21 cellular contexts compared by ENCODE assay signal in the genomic region with DNA sequence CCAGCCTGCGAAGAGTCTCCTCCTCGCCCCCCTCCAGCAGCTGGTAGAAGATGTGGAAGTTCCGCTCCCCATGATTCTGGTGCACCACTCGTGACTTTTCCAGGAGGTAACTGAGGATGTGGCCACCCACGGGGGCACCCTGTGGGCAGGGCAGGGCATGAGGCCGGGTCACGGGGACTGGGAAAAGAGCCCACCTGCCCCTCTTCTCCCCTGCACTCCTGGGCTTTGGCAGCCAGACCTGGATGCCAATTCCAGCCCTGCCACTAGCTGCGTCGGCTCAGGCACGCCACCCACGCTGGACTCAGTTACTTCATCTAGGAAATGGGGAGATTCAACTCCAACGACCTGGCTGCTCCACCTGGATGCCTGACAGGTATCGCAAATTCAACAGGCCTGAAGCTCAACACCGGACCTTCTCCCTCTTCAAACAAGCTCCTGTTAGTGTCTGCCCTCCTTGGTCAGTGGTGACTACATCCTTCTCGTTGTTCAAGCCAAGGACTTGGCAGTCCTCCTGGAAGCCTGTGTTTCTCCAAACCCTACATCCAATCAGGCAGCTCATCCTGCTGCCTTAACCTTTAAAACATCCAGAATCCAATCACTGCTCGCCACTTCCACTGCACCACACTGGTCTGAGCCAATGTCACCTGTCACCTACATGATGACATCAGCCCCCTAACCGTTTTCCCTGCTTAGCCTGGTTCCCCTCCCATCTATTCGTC. TPM values are rescaled to one million over a fixed set of nuclear protein-coding genes. Genes with fewer than 3 reads are reported as not detected.
DNase-seq lines count a peak whose midpoint lies in the region; ATAC-seq and TF ChIP-seq lines count a peak whose summit lies in the region.
"Had no signal": no experiment of that assay in that cellular context is flagged by ENCODE, and none has a peak within 500 bp of the region (broad histone marks: within the 10 kb centered on the region; RNA-seq: fewer than 3 reads in every experiment).

No MANE protein-coding gene starts in this region.

- H3K4me2 ChIP-seq in fibroblast of lung (ENCODE audit: extremely low read depth, insufficient read depth, low read length), result no peak overlapping the region

- POLR2A ChIA-PET in HEK293T (lab: Yijun Ruan, JAX), result no interaction called here

- H3K4me3 Mint-ChIP-seq in stimulated activated naive B cell treated with anti-CD40 and anti-IgM and Interleukin-4, amounts not matched to agents 10 μg/mL and 1 μg/mL and 100 μg/mL, for 72 hours, result no peak overlapping the region
- H3K4me3 Mint-ChIP-seq: activated B cell treated with CpG ODN at 0.5 μM for 24 hours; activated CD4-positive, alpha-beta memory T cell treated with anti-CD3 and anti-CD28 coated beads, Interleukin-2, amount 10 ng/mL, durations not matched to agents 7 days and 5 days; endodermal cell; nephron had no signal

- no peaks in the 10 kb centered on the region for H3K27me3 Mint-ChIP-seq in stimulated activated naive B cell treated with anti-CD40 and anti-IgM and Interleukin-4, amounts not matched to agents 10 μg/mL and 1 μg/mL and 100 μg/mL, for 72 hours
- H3K27me3 Mint-ChIP-seq: activated B cell treated with CpG ODN at 0.5 μM for 24 hours; activated CD4-positive, alpha-beta memory T cell treated with anti-CD3 and anti-CD28 coated beads, Interleukin-2, amount 10 ng/mL, durations not matched to agents 7 days and 5 days had no signal

- ATAC-seq in stimulated activated naive B cell treated with anti-CD40 and anti-IgM and Interleukin-4, amounts not matched to agents 10 μg/mL and 1 μg/mL and 100 μg/mL, for 72 hours (replicated peaks), result no peak
- no peak for ATAC-seq in GM19452 (IDR thresholded peaks at IDR 0.05; ENCODE audit: unreplicated experiment)
- no peak for ATAC-seq in mucosa of descending colon
- ATAC-seq in GM21423 (IDR thresholded peaks at IDR 0.05; ENCODE audit: unreplicated experiment), result no peak

- CTCF ChIA-PET in HEK293T (lab: Yijun Ruan, JAX), result no interaction called here

- H3K9me3 ChIP-seq in fibroblast of lung (ENCODE audit: control insufficient read depth, insufficient read depth, low read depth, low read length) (no peaks in the 10 kb centered on the region), mucosa of descending colon (no peaks in the 10 kb centered on the region)
- H3K9me3 ChIP-seq: prostate gland, SJSA1 had no signal

- peaks cover 40 to 60% of the 10 kb centered on the region in 2 donors for H3K4me1 Mint-ChIP-seq in stimulated activated naive B cell treated with anti-CD40 and anti-IgM and Interleukin-4, amounts not matched to agents 10 μg/mL and 1 μg/mL and 100 μg/mL, for 72 hours
- H3K4me1 Mint-ChIP-seq: endodermal cell, nephron had no signal

- TF ChIP-seq CTCF in fibroblast of lung (conservative IDR thresholded peaks at IDR 0.05 in 1 of 2, IDR thresholded peaks at IDR 0.05 in 1 of 2; ENCODE audit: low read depth in 1 of 2, low read length in 2 of 2), result no peak
- no peak for TF ChIP-seq CTCF in mucosa of descending colon (IDR thresholded peaks at IDR 0.05)

- no peak overlapping the region for H3K4me3 ChIP-seq in fibroblast of lung (replicated peaks in 1 of 4; ENCODE audit: control extremely low read depth in 1 of 4, insufficient read depth in 1 of 4, low read depth in 3 of 4, low read length in 4 of 4)
- no peak overlapping the region for H3K4me3 ChIP-seq in mucosa of descending colon
- H3K4me3 ChIP-seq: prostate gland, SJSA1 had no signal

- H4K20me1 ChIP-seq in fibroblast of lung (ENCODE audit: control insufficient read depth, extremely low read depth, insufficient read depth, low read length), result no peaks in the 10 kb centered on the region

- H3K27ac ChIP-seq in fibroblast of lung (ENCODE audit: insufficient read depth, low read length), result no peak overlapping the region
- H3K27ac ChIP-seq: prostate gland, SJSA1 had no signal

- no peaks in the 10 kb centered on the region for H3K27me3 ChIP-seq in fibroblast of lung (ENCODE audit: control insufficient read depth, insufficient read depth, low read length)
- H3K27me3 ChIP-seq: SJSA1 had no signal

- peaks cover 10% of the 10 kb centered on the region for H3K4me1 ChIP-seq in fibroblast of lung (ENCODE audit: control insufficient read depth, extremely low read depth, insufficient read depth, low read length)
- H3K4me1 ChIP-seq in mucosa of descending colon (ENCODE audit: low read depth), result peaks cover 4% of the 10 kb centered on the region

- intact Hi-C loops in mucosa of descending colon (cut with DNase I, micrococcal nuclease), result no loop called here

- H3K36me3 ChIP-seq in fibroblast of lung (ENCODE audit: control insufficient read depth, insufficient read depth, low read length) (peaks cover 39% of the 10 kb centered on the region), mucosa of descending colon (ENCODE audit: low read depth) (peaks cover 13% of the 10 kb centered on the region)

- H3K27ac Mint-ChIP-seq in stimulated activated naive B cell treated with anti-CD40 and anti-IgM and Interleukin-4, amounts not matched to agents 10 μg/mL and 1 μg/mL and 100 μg/mL, for 72 hours, result peak overlapping the region; percentile 53
- H3K27ac Mint-ChIP-seq: activated B cell treated with CpG ODN at 0.5 μM for 24 hours; activated CD4-positive, alpha-beta memory T cell treated with anti-CD3 and anti-CD28 coated beads, Interleukin-2, amount 10 ng/mL, durations not matched to agents 7 days and 5 days; endodermal cell; nephron had no signal

- H3K9me3 Mint-ChIP-seq in stimulated activated naive B cell treated with anti-CD40 and anti-IgM and Interleukin-4, amounts not matched to agents 10 μg/mL and 1 μg/mL and 100 μg/mL, for 72 hours, result no peaks in the 10 kb centered on the region
- H3K9me3 Mint-ChIP-seq: activated B cell treated with CpG ODN at 0.5 μM for 24 hours; activated CD4-positive, alpha-beta memory T cell treated with anti-CD3 and anti-CD28 coated beads, Interleukin-2, amount 10 ng/mL, durations not matched to agents 7 days and 5 days; endodermal cell; nephron had no signal

- DNase-seq in Daoy (ENCODE audit: low read depth), result peak; percentile 31
- peak; percentile 30 for DNase-seq in M059J (ENCODE audit: low read depth)
- peak; percentile 69 to 79 for DNase-seq in fibroblast of lung (ENCODE audit: low read depth in 2 of 2)
- no peak for DNase-seq in stimulated activated naive B cell treated with anti-CD40 and anti-IgM and Interleukin-4, amounts not matched to agents 10 μg/mL and 1 μg/mL and 100 μg/mL, for 72 hours
- no peak for DNase-seq in HEK293T (ENCODE audit: extremely low spot score)
- no peak for DNase-seq in mucosa of descending colon
- DNase-seq: activated B cell treated with CpG ODN at 0.5 μM for 24 hours; activated CD4-positive, alpha-beta memory T cell treated with anti-CD3 and anti-CD28 coated beads, Interleukin-2, amount 10 ng/mL, durations not matched to agents 7 days and 5 days; activated naive CD4-positive, alpha-beta T cell treated with Interleukin-2 at 50 U/mL for 16 hours; COR-L47; endodermal cell; left cardiac atrium; NCI-H1694 treated with DMSO at 0.1 percent for 48 hours; NCI-H82; stimulated activated CD4-positive, alpha-beta T cell treated with anti-CD3 and anti-CD28 coated beads, Interleukin-4, amount 100 ng/mL, for 4 hours; T-helper 9 cell had no signal

- H2AFZ ChIP-seq in fibroblast of lung (ENCODE audit: low read length), result no peak overlapping the region

- peaks cover 63 to 65% of the 10 kb centered on the region in 2 donors for H3K36me3 Mint-ChIP-seq in stimulated activated naive B cell treated with anti-CD40 and anti-IgM and Interleukin-4, amounts not matched to agents 10 μg/mL and 1 μg/mL and 100 μg/mL, for 72 hours

- peaks cover 21% of the 10 kb centered on the region for H3K79me2 ChIP-seq in fibroblast of lung (ENCODE audit: control insufficient read depth, insufficient read depth, low read length)

- H3K9ac ChIP-seq in fibroblast of lung (ENCODE audit: insufficient read depth, low read length), result no peak overlapping the region

TF ChIP-seq in HEK293T, 16 proteins besides CTCF, POLR2A, EP300 and RAD21 (continues in another document):
- TF ChIP-seq TARDBP (IDR thresholded peaks at IDR 0.05) (no peak), SP1 (IDR thresholded peaks at IDR 0.05) (no peak), BHLHE40 (IDR thresholded peaks at IDR 0.05; ENCODE audit: borderline replicate concordance) (no peak), FOXM1 (IDR thresholded peaks at IDR 0.05; ENCODE audit: borderline replicate concordance) (no peak), ZNF384 (IDR thresholded peaks at IDR 0.05) (no peak), ARNT (IDR thresholded peaks at IDR 0.05) (no peak), ELF4 (IDR thresholded peaks at IDR 0.05) (no peak), LEF1 (IDR thresholded peaks at IDR 0.05; ENCODE audit: borderline replicate concordance) (no peak), FOXK2 (IDR thresholded peaks at IDR 0.05) (no peak), CTBP1 (IDR thresholded peaks at IDR 0.05; ENCODE audit: borderline replicate concordance) (no peak)

RNA-seq across cellular contexts. Expression of gene MYO1C, which starts 11.6 kb away (rescaled TPM):
- 55.9 and 57.2 TPM in 2 replicates for total RNA-seq in Daoy (2014; rRNA removed; shearing (Covaris generic))
- 43.9 and 80.5 TPM in 2 replicates for total RNA-seq in M059J (2014; rRNA removed; shearing (Covaris generic))
- 113 and 190 TPM in 2 replicates for total RNA-seq in fibroblast of lung
- 164 and 180 TPM in 2 replicates for polyA plus RNA-seq in fibroblast of lung
- polyA plus RNA-seq in fibroblast of lung (2012), result 224 and 226 TPM in 2 replicates
- polyA minus RNA-seq in fibroblast of lung (ENCODE audit: low replicate concordance), result 842 and 992 TPM in 2 replicates
- 100 to 1,000 TPM; 249 to 344 (median 276) TPM for total RNA-seq in mucosa of descending colon

RNA-seq across cellular contexts. Expression of gene CRK, which starts 24.9 kb away (rescaled TPM):
- 118 and 126 TPM in 2 replicates for total RNA-seq in Daoy (2014; rRNA removed; shearing (Covaris generic))
- 39.0 and 59.6 TPM in 2 replicates for total RNA-seq in M059J (2014; rRNA removed; shearing (Covaris generic))
- total RNA-seq in fibroblast of lung (105 and 120 TPM in 2 replicates), mucosa of descending colon (10 to 100 TPM; 73.9 to 85.3 (median 74.0) TPM)
- polyA plus RNA-seq in fibroblast of lung, result 119 and 138 TPM in 2 replicates
- polyA plus RNA-seq in fibroblast of lung (2012), result 58.3 and 63.7 TPM in 2 replicates
- polyA minus RNA-seq in fibroblast of lung (ENCODE audit: low replicate concordance), result 34.5 and 37.5 TPM in 2 replicates

RNA-seq across cellular contexts. Expression of gene INPP5K, which starts 35.5 kb away (rescaled TPM):
- 27.4 and 43.3 TPM in 2 replicates for total RNA-seq in Daoy (2014; rRNA removed; shearing (Covaris generic))
- total RNA-seq in M059J (2014; rRNA removed; shearing (Covaris generic)), result 28.1 and 81.9 TPM in 2 replicates
- total RNA-seq in fibroblast of lung (32.1 and 34.5 TPM in 2 replicates), mucosa of descending colon (10 to 100 TPM; 43.7 to 49.9 (median 47.6) TPM)
- 18.6 and 21.0 TPM in 2 replicates for polyA plus RNA-seq in fibroblast of lung
- polyA plus RNA-seq in fibroblast of lung (2012), result 19.6 and 21.9 TPM in 2 replicates
- polyA minus RNA-seq in fibroblast of lung (ENCODE audit: low replicate concordance), result 51.3 and 54.5 TPM in 2 replicates

Comparison
In these comparisons a context has a peak if more than half of its experiments do, and no peak if none do; other contexts are left out.
1. DNase-seq: peak in Daoy (single experiment), M059J (single experiment) and fibroblast of lung (2 of 2); none in stimulated activated naive B cell treated with anti-CD40 and anti-IgM and Interleukin-4, amounts not matched to agents 10 μg/mL and 1 μg/mL and 100 μg/mL, for 72 hours (single experiment), HEK293T (single experiment) and mucosa of descending colon (0 of 3).